10 cellular contexts compared by ENCODE assay signal in the genomic region with DNA sequence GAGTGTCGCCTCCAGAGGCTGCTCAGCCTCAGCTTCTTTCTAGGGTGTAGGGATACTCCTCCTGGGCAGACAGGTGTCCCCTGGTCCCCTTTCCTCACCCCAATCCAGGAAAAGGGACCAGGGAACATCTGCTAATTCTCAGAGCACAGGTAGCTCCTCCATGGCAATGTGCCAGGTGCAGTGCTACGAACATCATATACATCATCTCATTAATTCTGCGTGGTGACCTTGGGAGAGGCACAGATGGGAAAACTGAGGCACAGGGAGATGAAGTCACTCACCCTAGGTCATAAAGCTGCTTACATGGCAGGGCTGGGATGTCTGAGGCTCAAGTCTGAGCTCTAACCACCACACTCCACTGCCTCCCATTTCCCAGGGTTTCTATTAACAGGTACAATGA. TPM values are rescaled to one million over a fixed set of nuclear protein-coding genes. Genes with fewer than 3 reads are reported as not detected.
DNase-seq lines count a peak whose midpoint lies in the region; ATAC-seq and TF ChIP-seq lines count a peak whose summit lies in the region.
"Had no signal": no experiment of that assay in that cellular context is flagged by ENCODE, and none has a peak within 500 bp of the region (broad histone marks: within the 10 kb centered on the region; RNA-seq: fewer than 3 reads in every experiment).

No MANE protein-coding gene starts in this region.

- intact Hi-C loops in HCT116 (cut with micrococcal nuclease), result no loop called here

- H3K27me3 ChIP-seq in HCT116 (ENCODE audit: insufficient read depth, low read length), result no peaks in the 10 kb centered on the region
- H3K27me3 ChIP-seq: MG63 had no signal

- RAD21 ChIA-PET in HCT116 (lab: Charles Lee; ENCODE audit: low non-redundant PET in 1 of 2, low total read pairs in 2 of 2, uncharacterized antibody in 2 of 2, unreplicated experiment in 2 of 2), result interaction anchor here (1.0 to 1.8 kb wide), 2 partner anchors 17 to 28 kb away, joined by 4 to 5 read pairs; no protein-coding TSS in a partner anchor

- no TSS peak for BruUV-seq in HCT116 (replicated peaks; lab: Mats Ljungman, UMichigan)

- DNase-seq in HCT116 (ENCODE audit: low read depth, low spot score) (no peak), caudate nucleus (lab: John Stamatoyannopoulos, UW) (no peak)
- DNase-seq: Caco-2 had no signal

- ATAC-seq in HCT116, result no peak
- no peak for ATAC-seq in esophagus mucosa
- no peak for ATAC-seq in HG03565 (IDR thresholded peaks at IDR 0.05; ENCODE audit: unreplicated experiment)
- ATAC-seq in GM21381 (IDR thresholded peaks at IDR 0.05; ENCODE audit: unreplicated experiment), result no peak
- ATAC-seq in GM18498 (IDR thresholded peaks at IDR 0.05; ENCODE audit: unreplicated experiment), result no peak

- H3K4me1 ChIP-seq in HCT116 (ENCODE audit: control insufficient read depth in 1 of 2, insufficient read depth in 2 of 2, low read length in 2 of 2), result peaks cover 46 to 66% of the 10 kb centered on the region in 2 experiments

- H3K9me2 ChIP-seq in HCT116 (ENCODE audit: insufficient read depth), result no peaks in the 10 kb centered on the region

- no peaks in the 10 kb centered on the region for H3K36me3 ChIP-seq in HCT116 (ENCODE audit: control insufficient read depth in 1 of 2, insufficient read depth in 2 of 2, low read length in 2 of 2)
- H3K36me3 ChIP-seq: MG63 had no signal

- peaks cover 13% of the 10 kb centered on the region for H3K36me3 Mint-ChIP-seq in nephron (ENCODE audit: low read depth)

- POLR2A ChIA-PET in HCT116 (lab: Charles Lee), result interaction anchor here (1.1 to 1.6 kb wide), 5 partner anchors 9 to 234 kb away, joined by 3 to 6 read pairs (median 4); a partner anchor contains a TSS

- peak overlapping the region; percentile 62 for H3K27ac ChIP-seq in 22Rv1
- H3K27ac ChIP-seq in HCT116 (ENCODE audit: low read depth, low read length), result peak overlapping the region; percentile 66
- H3K27ac ChIP-seq in caudate nucleus (ENCODE audit: low read depth, low read length), result peak overlapping the region; percentile 60

- no peaks in the 10 kb centered on the region for H3K9me3 Mint-ChIP-seq in nephron

- H2AFZ ChIP-seq in HCT116 (ENCODE audit: low read depth, low read length, poor library complexity, severe bottlenecking), result no peak overlapping the region

- H4K20me1 ChIP-seq in HCT116 (ENCODE audit: insufficient read depth), result no peaks in the 10 kb centered on the region

- TF ChIP-seq POLR2A in HCT116 (IDR thresholded peaks at IDR 0.05; ENCODE audit: borderline replicate concordance, extremely low read depth, insufficient read depth, insufficient read length), result no peak

- H3K79me2 ChIP-seq in HCT116 (ENCODE audit: insufficient read depth, low read length), result no peaks in the 10 kb centered on the region

- H3K9me3 ChIP-seq in HCT116 (ENCODE audit: control insufficient read depth in 1 of 2, insufficient read depth in 1 of 2, low read depth in 1 of 2, low read length in 2 of 2), result no peaks in the 10 kb centered on the region
- H3K9me3 ChIP-seq: Caco-2, MG63 had no signal

- CTCF ChIA-PET in HCT116 (lab: Charles Lee), result interaction anchor here (2.0 to 2.1 kb wide), 2 partner anchors 11 to 28 kb away, joined by 7 to 13 read pairs; a partner anchor contains a TSS

- no peaks in the 10 kb centered on the region for H3K27me3 Mint-ChIP-seq in nephron (ENCODE audit: low read depth)

- peak overlapping the region; percentile 42 to 80 (median 65) for H3K27ac Mint-ChIP-seq in nephron

- no peak for TF ChIP-seq CTCF in 22Rv1 (IDR thresholded peaks at IDR 0.05)
- TF ChIP-seq CTCF in HCT116 (IDR thresholded peaks at IDR 0.05 in 2 of 3, conservative IDR thresholded peaks at IDR 0.05 in 1 of 3; ENCODE audit: borderline replicate concordance in 1 of 3, insufficient read depth in 1 of 3, low read depth in 2 of 3, low read length in 2 of 3), result no peak
- TF ChIP-seq CTCF in nephron (IDR thresholded peaks at IDR 0.05; ENCODE audit: unreplicated experiment in 3 of 3), result no peak

- peak overlapping the region; percentile 73 for H3K4me2 ChIP-seq in HCT116 (ENCODE audit: low read length)

- H3K4me3 Mint-ChIP-seq in nephron, result peak overlapping the region in 2 of 3 experiments; percentile 30 to 46

- no peak overlapping the region for H3K4me3 ChIP-seq in HCT116 (replicated peaks in 1 of 2; ENCODE audit: low read depth in 1 of 2, low read length in 2 of 2)

- no peak for TF ChIP-seq RAD21 in HCT116 (IDR thresholded peaks at IDR 0.05; ENCODE audit: low read depth)

- 0 out of 2 replicates have a peak overlapping the region, but pooled peaks have one; percentile 31 for H3K9ac ChIP-seq in HCT116 (ENCODE audit: low read length)

- peaks cover 71% of the 10 kb centered on the region for H3K4me1 Mint-ChIP-seq in nephron

TF ChIP-seq in HCT116, 20 proteins besides CTCF, POLR2A, EP300 and RAD21:
- TF ChIP-seq ZNF274 (IDR thresholded peaks at IDR 0.05; ENCODE audit: low read depth, low read length) (no peak), SRF (IDR thresholded peaks at IDR 0.05; ENCODE audit: low read depth) (no peak), EGR1 (IDR thresholded peaks at IDR 0.05; ENCODE audit: low read depth) (no peak)
- TF ChIP-seq, protein P1, sequence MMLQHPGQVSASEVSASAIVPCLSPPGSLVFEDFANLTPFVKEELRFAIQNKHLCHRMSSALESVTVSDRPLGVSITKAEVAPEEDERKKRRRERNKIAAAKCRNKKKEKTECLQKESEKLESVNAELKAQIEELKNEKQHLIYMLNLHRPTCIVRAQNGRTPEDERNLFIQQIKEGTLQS (IDR thresholded peaks at IDR 0.05), result no peak
- TF ChIP-seq, protein P2, sequence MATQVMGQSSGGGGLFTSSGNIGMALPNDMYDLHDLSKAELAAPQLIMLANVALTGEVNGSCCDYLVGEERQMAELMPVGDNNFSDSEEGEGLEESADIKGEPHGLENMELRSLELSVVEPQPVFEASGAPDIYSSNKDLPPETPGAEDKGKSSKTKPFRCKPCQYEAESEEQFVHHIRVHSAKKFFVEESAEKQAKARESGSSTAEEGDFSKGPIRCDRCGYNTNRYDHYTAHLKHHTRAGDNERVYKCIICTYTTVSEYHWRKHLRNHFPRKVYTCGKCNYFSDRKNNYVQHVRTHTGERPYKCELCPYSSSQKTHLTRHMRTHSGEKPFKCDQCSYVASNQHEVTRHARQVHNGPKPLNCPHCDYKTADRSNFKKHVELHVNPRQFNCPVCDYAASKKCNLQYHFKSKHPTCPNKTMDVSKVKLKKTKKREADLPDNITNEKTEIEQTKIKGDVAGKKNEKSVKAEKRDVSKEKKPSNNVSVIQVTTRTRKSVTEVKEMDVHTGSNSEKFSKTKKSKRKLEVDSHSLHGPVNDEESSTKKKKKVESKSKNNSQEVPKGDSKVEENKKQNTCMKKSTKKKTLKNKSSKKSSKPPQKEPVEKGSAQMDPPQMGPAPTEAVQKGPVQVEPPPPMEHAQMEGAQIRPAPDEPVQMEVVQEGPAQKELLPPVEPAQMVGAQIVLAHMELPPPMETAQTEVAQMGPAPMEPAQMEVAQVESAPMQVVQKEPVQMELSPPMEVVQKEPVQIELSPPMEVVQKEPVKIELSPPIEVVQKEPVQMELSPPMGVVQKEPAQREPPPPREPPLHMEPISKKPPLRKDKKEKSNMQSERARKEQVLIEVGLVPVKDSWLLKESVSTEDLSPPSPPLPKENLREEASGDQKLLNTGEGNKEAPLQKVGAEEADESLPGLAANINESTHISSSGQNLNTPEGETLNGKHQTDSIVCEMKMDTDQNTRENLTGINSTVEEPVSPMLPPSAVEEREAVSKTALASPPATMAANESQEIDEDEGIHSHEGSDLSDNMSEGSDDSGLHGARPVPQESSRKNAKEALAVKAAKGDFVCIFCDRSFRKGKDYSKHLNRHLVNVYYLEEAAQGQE (IDR thresholded peaks at IDR 0.05; ENCODE audit: low read depth), result no peak

RNA-seq across cellular contexts. Expression of a gene that starts 11.7 kb away (rescaled TPM):
- total RNA-seq in HCT116 (2021; ENCODE audit: unreplicated experiment) (32.9 TPM), esophagus mucosa (32.0 TPM)
- polyA plus RNA-seq in HCT116 (2012), result 51.0 and 68.2 TPM in 2 replicates

RNA-seq across cellular contexts. Expression of a gene that starts 30.0 kb away (rescaled TPM):
- total RNA-seq in HCT116 (2021; ENCODE audit: unreplicated experiment), result 14.3 TPM
- 8.5 and 11.7 TPM in 2 replicates for polyA plus RNA-seq in HCT116 (2012)
- total RNA-seq in esophagus mucosa, result 6.3 TPM

RNA-seq across cellular contexts. Expression of a gene that starts 41.2 kb away (rescaled TPM):
- total RNA-seq in HCT116 (2021; ENCODE audit: unreplicated experiment) (50.6 TPM), esophagus mucosa (24.0 TPM)
- 67.8 and 69.6 TPM in 2 replicates for polyA plus RNA-seq in HCT116 (2012)

RNA-seq across cellular contexts. Expression of a gene that starts 45.3 kb away (rescaled TPM):
- total RNA-seq in HCT116 (2021; ENCODE audit: unreplicated experiment) (99.6 TPM), esophagus mucosa (41.8 TPM)
- 44.3 and 45.4 TPM in 2 replicates for polyA plus RNA-seq in HCT116 (2012)

RNA-seq across cellular contexts. Expression of a gene that starts 58.7 kb away (rescaled TPM):
- total RNA-seq in HCT116 (2021; ENCODE audit: unreplicated experiment) (0.37 TPM), esophagus mucosa (not detected)
- 0.50 and 0.72 TPM in 2 replicates for polyA plus RNA-seq in HCT116 (2012)
- total RNA-seq: Caco-2 had no signal
